In genomic region chr13:32682740-32683139, GRCh38 we compare ENCODE assay signal across 12 cellular contexts.
"Had no signal": no experiment of that assay in that cellular context is flagged by ENCODE, and none has a peak within 500 bp of the region (broad histone marks: within the 10 kb centered on the region; RNA-seq: fewer than 3 reads in every experiment).

No MANE protein-coding gene starts in this region.

- H3K9ac ChIP-seq: parathyroid adenoma had no signal

- H3K4me3 Mint-ChIP-seq: activated CD4-positive, alpha-beta T cell treated with anti-CD3 and anti-CD28 coated beads, Interleukin-2, amount 10 ng/mL, durations not matched to agents 24 days and 14 days had no signal

- DNase-seq: activated CD4-positive, alpha-beta T cell treated with anti-CD3 and anti-CD28 coated beads, Interleukin-2, amount 10 ng/mL, durations not matched to agents 24 days and 14 days; activated gamma-delta T cell treated with Interleukin-2 at 50 U/mL for 16 hours; activated T-cell treated with anti-CD3 and anti-CD28 coated beads, Interleukin-2, amount 50 U/mL, for 1 hour; effector CD4-positive, alpha-beta T cell; gastrocnemius medialis had no signal

- H3K27me3 Mint-ChIP-seq: activated CD4-positive, alpha-beta T cell treated with anti-CD3 and anti-CD28 coated beads, Interleukin-2, amount 10 ng/mL, durations not matched to agents 24 days and 14 days had no signal

- H3K9me3 Mint-ChIP-seq: activated CD4-positive, alpha-beta T cell treated with anti-CD3 and anti-CD28 coated beads, Interleukin-2, amount 10 ng/mL, durations not matched to agents 24 days and 14 days had no signal

- H3K27me3 ChIP-seq: ascending aorta, gastrocnemius medialis, right atrium auricular region, SJSA1, tibial nerve had no signal

- H3K4me3 ChIP-seq: ascending aorta, gastrocnemius medialis, right atrium auricular region, SJSA1, smooth muscle cell, tibial nerve had no signal

- H3K9me3 ChIP-seq: ascending aorta, gastrocnemius medialis, right atrium auricular region, SJSA1, tibial nerve had no signal

- H2AFZ ChIP-seq: parathyroid adenoma had no signal

- H3K4me1 ChIP-seq: ascending aorta, gastrocnemius medialis, parathyroid adenoma, right atrium auricular region, SJSA1 had no signal

- H3K79me2 ChIP-seq: parathyroid adenoma had no signal

- ATAC-seq: gastrocnemius medialis had no signal

- H3K4me2 ChIP-seq: smooth muscle cell had no signal

- H3K27ac ChIP-seq: ascending aorta, gastrocnemius medialis, parathyroid adenoma, right atrium auricular region, SJSA1 had no signal

- FAIRE-seq: colon had no signal
